7 cellular contexts compared by ENCODE assay signal in genomic region chr1:35808376-35809155, GRCh38. TPM values are rescaled to one million over a fixed set of nuclear protein-coding genes. Genes with fewer than 3 reads are reported as not detected.
A peak's percentile ranks its signal among the peaks of the same experiment; 100 is the strongest.
DNase-seq lines count a peak whose midpoint lies in the region; TF ChIP-seq lines count a peak whose summit lies in the region.

No MANE protein-coding gene starts in this region.

- under 1% methylated on average over 48 of the region's 60 CpGs for WGBS in mesenchymal stem cell

- no peak overlapping the region for H4K8ac ChIP-seq in mesenchymal stem cell (ENCODE audit: low read length)

- H2AFZ ChIP-seq in mesenchymal stem cell (ENCODE audit: low read depth, low read length): peak overlapping the region; percentile 85

- H3K36me3 Mint-ChIP-seq in activated CD4-positive, alpha-beta memory T cell treated with anti-CD3 and anti-CD28 coated beads for 36 hours: no peaks in the 10 kb centered on the region

- peak overlapping the region; percentile 97 for H3K9ac ChIP-seq in mesenchymal stem cell (ENCODE audit: low read length)
- peak overlapping the region; percentile 74 to 96 (median 89) for H3K9ac ChIP-seq in subcutaneous abdominal adipose tissue (ENCODE audit: low read length in 5 of 5)

- H3K27ac ChIP-seq in mesenchymal stem cell (ENCODE audit: low read length, poor library complexity, severe bottlenecking) (peak overlapping the region; percentile 9), subcutaneous abdominal adipose tissue (ENCODE audit: low read depth, low read length) (peak overlapping the region; percentile 82)

- H3K9me3 Mint-ChIP-seq in activated CD4-positive, alpha-beta memory T cell treated with anti-CD3 and anti-CD28 coated beads for 36 hours: no peaks in the 10 kb centered on the region

- peak overlapping the region in 1 of 2 experiments; percentile 52 for H3K23ac ChIP-seq in mesenchymal stem cell (ENCODE audit: low read length in 2 of 2)

- H3K27me3 Mint-ChIP-seq in activated CD4-positive, alpha-beta memory T cell treated with anti-CD3 and anti-CD28 coated beads for 36 hours: no peaks in the 10 kb centered on the region

- peak overlapping the region in 1 of 2 experiments; percentile 65 for H3K14ac ChIP-seq in mesenchymal stem cell (ENCODE audit: low read length in 2 of 2)

- no peak overlapping the region for H2AK5ac ChIP-seq in mesenchymal stem cell (ENCODE audit: low read length, severe bottlenecking)

- peak overlapping the region; percentile 98 for H2BK120ac ChIP-seq in mesenchymal stem cell (ENCODE audit: low read depth, low read length)

- H3K4me3 Mint-ChIP-seq in activated CD4-positive, alpha-beta memory T cell treated with anti-CD3 and anti-CD28 coated beads for 36 hours: peak overlapping the region; percentile 86

- TF ChIP-seq CTCF in GM12864 (IDR thresholded peaks at IDR 0.05; ENCODE audit: low read depth, low read length, missing control alignments): no peak
- TF ChIP-seq CTCF in epithelial cell of esophagus (IDR thresholded peaks at IDR 0.05; ENCODE audit: insufficient read depth, low read depth, low read length, missing control alignments): no peak

- H2BK15ac ChIP-seq in mesenchymal stem cell (ENCODE audit: low read depth, poor library complexity, severe bottlenecking): peak overlapping the region; percentile 7

- peak overlapping the region; percentile 90 for H3K4me3 ChIP-seq in GM12864 (ENCODE audit: low read depth, low read length)
- H3K4me3 ChIP-seq in epithelial cell of esophagus (ENCODE audit: low read length): peak overlapping the region; percentile 68
- peak overlapping the region; percentile 79 to 87 for H3K4me3 ChIP-seq in mesenchymal stem cell (ENCODE audit: insufficient read depth in 1 of 2, low read depth in 1 of 2, low read length in 2 of 2)
- H3K4me3 ChIP-seq in subcutaneous abdominal adipose tissue (ENCODE audit: low read depth in 1 of 5, low read length in 5 of 5): peak overlapping the region; percentile 83 to 90 (median 88)

- intact Hi-C loops in activated CD4-positive, alpha-beta memory T cell treated with anti-CD3 and anti-CD28 coated beads for 36 hours (cut with micrococcal nuclease): loop anchor here (2.0 to 10.0 kb wide), 3 partner anchors 36 to 280 kb away; partner anchors contain the start of genes ADPRS and AGO3

- H3K79me1 ChIP-seq in mesenchymal stem cell (replicated peaks; ENCODE audit: low read length, poor library complexity, severe bottlenecking): peaks cover 16% of the 10 kb centered on the region

- H3K27me3 ChIP-seq in mesenchymal stem cell (ENCODE audit: control insufficient read depth in 1 of 2, insufficient read depth in 1 of 2, low read length in 2 of 2): no peaks in the 10 kb centered on the region
- H3K27me3 ChIP-seq in subcutaneous abdominal adipose tissue (ENCODE audit: control insufficient read depth in 5 of 5, insufficient read depth in 4 of 5, low read length in 5 of 5): no peaks in the 10 kb centered on the region

- no peak overlapping the region for H4K91ac ChIP-seq in mesenchymal stem cell (ENCODE audit: low read length)

- POLR2A ChIA-PET in activated CD4-positive, alpha-beta memory T cell treated with anti-CD3 and anti-CD28 coated beads for 36 hours (lab: Charles Lee): no interaction called here

- no peak for DNase-seq in GM12864 (ENCODE audit: low read depth)
- peak; percentile 43 for DNase-seq in HuH-7.5 (ENCODE audit: low spot score)
- DNase-seq in activated CD4-positive, alpha-beta memory T cell treated with anti-CD3 and anti-CD28 coated beads for 36 hours: peak; percentile 48
- DNase-seq in epithelial cell of esophagus (ENCODE audit: low read depth): peak; percentile 21
- peak; percentile 42 for DNase-seq in mesenchymal stem cell
- no peak for DNase-seq in central memory CD4-positive, alpha-beta T cell

- H3K4me1 ChIP-seq in mesenchymal stem cell (ENCODE audit: control insufficient read depth, insufficient read depth, low read depth, low read length) (peaks cover 6% of the 10 kb centered on the region), subcutaneous abdominal adipose tissue (ENCODE audit: control insufficient read depth in 5 of 5, insufficient read depth in 5 of 5, low read length in 5 of 5) (peaks cover 11 to 40% (median 28%) of the 10 kb centered on the region in 5 donors)

- H3K9me3 ChIP-seq in mesenchymal stem cell (ENCODE audit: control insufficient read depth, low read length) (no peaks in the 10 kb centered on the region), subcutaneous abdominal adipose tissue (ENCODE audit: control insufficient read depth in 5 of 5, low read length in 5 of 5) (no peaks in the 10 kb centered on the region)

- peak overlapping the region; percentile 82 for H3K4me2 ChIP-seq in mesenchymal stem cell (ENCODE audit: low read length, poor library complexity, severe bottlenecking)

- CTCF ChIA-PET in activated CD4-positive, alpha-beta memory T cell treated with anti-CD3 and anti-CD28 coated beads for 36 hours (lab: Charles Lee): interaction anchor here (0.6 kb wide), 1 partner anchor 283 kb away, joined by 6 read pairs; no protein-coding TSS in a partner anchor

- H3K36me3 ChIP-seq in mesenchymal stem cell (ENCODE audit: control insufficient read depth in 1 of 2, insufficient read depth in 2 of 2, low read depth in 1 of 2, low read length in 2 of 2) (no peaks in the 10 kb centered on the region), subcutaneous abdominal adipose tissue (ENCODE audit: control insufficient read depth in 5 of 5, insufficient read depth in 5 of 5, low read length in 5 of 5) (no peaks in the 10 kb centered on the region)

- peak overlapping the region; percentile 57 for H2BK5ac ChIP-seq in mesenchymal stem cell (ENCODE audit: low read depth, low read length, poor library complexity, severe bottlenecking)

- peak overlapping the region; percentile 47 to 86 for H3K4ac ChIP-seq in mesenchymal stem cell (ENCODE audit: low read depth in 1 of 2, low read length in 2 of 2)

- H3K27ac Mint-ChIP-seq in activated CD4-positive, alpha-beta memory T cell treated with anti-CD3 and anti-CD28 coated beads for 36 hours: peak overlapping the region; percentile 81

- H3K4me1 Mint-ChIP-seq in activated CD4-positive, alpha-beta memory T cell treated with anti-CD3 and anti-CD28 coated beads for 36 hours (ENCODE audit: low read depth): peaks cover 36% of the 10 kb centered on the region

- peak overlapping the region; percentile 82 to 88 for H3K18ac ChIP-seq in mesenchymal stem cell (ENCODE audit: low read depth in 1 of 2, low read length in 2 of 2)

- H2BK12ac ChIP-seq in mesenchymal stem cell (ENCODE audit: low read length in 2 of 2): no peak overlapping the region

RNA-seq across cellular contexts. Expression of gene AGO4, which starts 0.8 kb away (rescaled TPM):
- total RNA-seq in activated CD4-positive, alpha-beta memory T cell treated with anti-CD3 and anti-CD28 coated beads for 36 hours: 1 to 10 TPM; 5.1 to 6.0 TPM
- polyA plus RNA-seq in mesenchymal stem cell (2013, experiment 1 of 2): 7.5 TPM
- 7.2 TPM for polyA plus RNA-seq in mesenchymal stem cell (2013, experiment 2 of 2)

RNA-seq across cellular contexts. Expression of gene CLSPN, which starts 38.8 kb away (rescaled TPM):
- 10 to 100 TPM; 49.9 to 55.1 TPM for total RNA-seq in activated CD4-positive, alpha-beta memory T cell treated with anti-CD3 and anti-CD28 coated beads for 36 hours
- polyA plus RNA-seq in mesenchymal stem cell (2013, experiment 1 of 2): 4.4 TPM
- polyA plus RNA-seq in mesenchymal stem cell (2013, experiment 2 of 2): 4.3 TPM

Comparison
In these comparisons a context has a peak if more than half of its experiments do, and no peak if none do; other contexts are left out.
1. DNase-seq: peak in HuH-7.5 (single experiment), activated CD4-positive, alpha-beta memory T cell treated with anti-CD3 and anti-CD28 coated beads for 36 hours (single experiment), epithelial cell of esophagus (single experiment) and mesenchymal stem cell (single experiment); none in GM12864 (single experiment) and central memory CD4-positive, alpha-beta T cell (single experiment).
2. Peak in every context shown above with its lines, with median percentiles within 50 percentile points of each other: H3K4me3 ChIP-seq.